ENCODE assay signal across 10 cellular contexts in genomic region chr10:30510932-30511700, GRCh38.
DNase-seq lines count a peak whose midpoint lies in the region; ATAC-seq, FAIRE-seq and TF ChIP-seq lines count a peak whose summit lies in the region.
"Had no signal": no experiment of that assay in that cellular context is flagged by ENCODE, and none has a peak within 500 bp of the region (broad histone marks: within the 10 kb centered on the region; RNA-seq: fewer than 3 reads in every experiment).

No MANE protein-coding gene starts in this region.

- peak; percentile 63 for FAIRE-seq in GM18507 (lab: Jason Lieb, UNC)

- H4K91ac ChIP-seq in mesenchymal stem cell (ENCODE audit: low read length): no peak overlapping the region

- no peaks in the 10 kb centered on the region for H3K36me3 ChIP-seq in mesenchymal stem cell (ENCODE audit: control insufficient read depth in 1 of 2, insufficient read depth in 2 of 2, low read depth in 1 of 2, low read length in 2 of 2)

- ATAC-seq in GM21619 (IDR thresholded peaks at IDR 0.05; ENCODE audit: unreplicated experiment) (peak; percentile 44), HG03460 (IDR thresholded peaks at IDR 0.05; ENCODE audit: unreplicated experiment) (peak; percentile 45)

- H3K4me1 ChIP-seq in mesenchymal stem cell (ENCODE audit: control insufficient read depth, insufficient read depth, low read depth, low read length): no peaks in the 10 kb centered on the region

- peak overlapping the region; percentile 19 for H3K9ac ChIP-seq in mesenchymal stem cell (ENCODE audit: low read length)

- H3K14ac ChIP-seq in mesenchymal stem cell (ENCODE audit: low read length in 2 of 2): no peak overlapping the region

- no peak overlapping the region for H2BK120ac ChIP-seq in mesenchymal stem cell (ENCODE audit: low read depth, low read length)

- no peak overlapping the region for H3K23ac ChIP-seq in mesenchymal stem cell (ENCODE audit: low read length in 2 of 2)

- no peak overlapping the region for H2AK5ac ChIP-seq in mesenchymal stem cell (ENCODE audit: low read length, severe bottlenecking)

- H2AFZ ChIP-seq in mesenchymal stem cell (ENCODE audit: low read depth, low read length): no peak overlapping the region

- H3K4me2 ChIP-seq in mesenchymal stem cell (ENCODE audit: low read length, poor library complexity, severe bottlenecking): no peak overlapping the region

- intact Hi-C loops in dorsolateral prefrontal cortex (cut with DNase I): no loop called here

- no peak overlapping the region for H4K8ac ChIP-seq in mesenchymal stem cell (ENCODE audit: low read length)

- no peak overlapping the region for H3K4ac ChIP-seq in mesenchymal stem cell (ENCODE audit: low read depth in 1 of 2, low read length in 2 of 2)

- TF ChIP-seq CTCF in dorsolateral prefrontal cortex (IDR thresholded peaks at IDR 0.05 in 54 of 56, conservative IDR thresholded peaks at IDR 0.05 in 2 of 56; ENCODE audit: low read depth in 1 of 56, partially characterized antibody in 56 of 56): no peak

- no peak for DNase-seq in GM18507 (ENCODE audit: extremely low spot score, insufficient read length, low read depth)
- no peak for DNase-seq in mesenchymal stem cell
- DNase-seq in SKM-1 (lab: John Stamatoyannopoulos, UW; ENCODE audit: unreplicated experiment): no peak
- no peak for DNase-seq in activated CD8-positive, alpha-beta memory T cell treated with anti-CD3 and anti-CD28 coated beads, Interleukin-2, amount 50 U/mL, for 48 hours
- DNase-seq in dorsolateral prefrontal cortex: no peak
- DNase-seq in NCI-H146 (lab: John Stamatoyannopoulos, UW): no peak
- DNase-seq: DND-41; effector CD4-positive, alpha-beta T cell had no signal

- WGBS in mesenchymal stem cell: 88% methylated on average over 4 of the region's 4 CpGs

- no peak overlapping the region for H2BK15ac ChIP-seq in mesenchymal stem cell (ENCODE audit: low read depth, poor library complexity, severe bottlenecking)

- no peaks in the 10 kb centered on the region for H3K9me3 ChIP-seq in mesenchymal stem cell (ENCODE audit: control insufficient read depth, low read length)

- H3K4me3 ChIP-seq in mesenchymal stem cell (ENCODE audit: insufficient read depth in 1 of 2, low read depth in 1 of 2, low read length in 2 of 2) (peak overlapping the region in 1 of 2 experiments; percentile 8), dorsolateral prefrontal cortex (no peak overlapping the region)

- H3K18ac ChIP-seq in mesenchymal stem cell (ENCODE audit: low read depth in 1 of 2, low read length in 2 of 2): no peak overlapping the region

- no peaks in the 10 kb centered on the region for H3K27me3 ChIP-seq in mesenchymal stem cell (ENCODE audit: control insufficient read depth in 1 of 2, insufficient read depth in 1 of 2, low read length in 2 of 2)
- H3K27me3 ChIP-seq in dorsolateral prefrontal cortex: no peaks in the 10 kb centered on the region

- H2BK12ac ChIP-seq in mesenchymal stem cell (ENCODE audit: low read length in 2 of 2): no peak overlapping the region

- H3K27ac ChIP-seq in mesenchymal stem cell (ENCODE audit: low read length, poor library complexity, severe bottlenecking) (no peak overlapping the region), dorsolateral prefrontal cortex (peak overlapping the region in 1 of 59 donors; percentile 15)

- H2BK5ac ChIP-seq in mesenchymal stem cell (ENCODE audit: low read depth, low read length, poor library complexity, severe bottlenecking): no peak overlapping the region

- H3K79me1 ChIP-seq in mesenchymal stem cell (replicated peaks; ENCODE audit: low read length, poor library complexity, severe bottlenecking): no peaks in the 10 kb centered on the region
